ENCODE assay signal across 27 cellular contexts in the genomic region with DNA sequence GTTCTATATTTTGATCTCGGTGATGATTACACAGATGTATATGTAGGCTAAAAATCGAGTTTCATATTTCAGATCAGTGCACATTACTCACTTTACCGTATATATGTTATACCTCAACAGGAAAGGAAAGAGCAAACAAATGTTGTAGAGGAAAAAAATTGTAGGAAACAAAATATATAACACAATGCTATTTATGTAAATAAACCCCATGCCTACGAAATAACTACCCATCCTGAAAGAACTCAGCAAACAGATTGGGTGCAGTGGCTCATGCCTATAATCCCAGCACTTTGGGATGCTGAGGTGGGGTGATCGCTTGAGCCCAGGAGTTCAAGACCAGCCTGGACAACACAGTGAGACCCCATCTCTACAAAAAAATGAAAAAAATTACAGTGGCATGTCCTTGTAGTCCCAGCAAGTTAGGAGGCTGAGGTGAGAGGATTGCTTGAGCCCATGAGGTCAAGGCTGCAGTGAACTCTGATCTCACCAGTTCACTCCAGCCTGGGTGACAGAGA. TPM values are rescaled to one million over a fixed set of nuclear protein-coding genes. Genes with fewer than 3 reads are reported as not detected.
"Had no signal": no experiment of that assay in that cellular context is flagged by ENCODE, and none has a peak within 500 bp of the region (broad histone marks: within the 10 kb centered on the region; RNA-seq: fewer than 3 reads in every experiment).

No MANE protein-coding gene starts in this region.

- H3K4me3 Mint-ChIP-seq: mesothelial cell of epicardium; naive B cell; natural killer cell; stimulated activated naive B cell treated with anti-CD40 and anti-IgM and Interleukin-4, amounts not matched to agents 10 μg/mL and 1 μg/mL and 100 μg/mL, for 72 hours had no signal

- H3K79me2 ChIP-seq: hepatocyte had no signal

- H3K9me3 Mint-ChIP-seq: mesothelial cell of epicardium; natural killer cell; stimulated activated naive B cell treated with anti-CD40 and anti-IgM and Interleukin-4, amounts not matched to agents 10 μg/mL and 1 μg/mL and 100 μg/mL, for 72 hours had no signal

- ATAC-seq: natural killer cell; sciatic nerve; stimulated activated naive B cell treated with anti-CD40 and anti-IgM and Interleukin-4, amounts not matched to agents 10 μg/mL and 1 μg/mL and 100 μg/mL, for 72 hours; stimulated activated naive CD8-positive, alpha-beta T cell treated with anti-CD3 and anti-CD28 coated beads, Interleukin-15, Interleukin-2, amounts not matched to agents 100 U/mL and 50 U/mL, for 24 hours; upper lobe of right lung had no signal

- H3K36me3 Mint-ChIP-seq: mesothelial cell of epicardium; naive B cell; natural killer cell; stimulated activated naive B cell treated with anti-CD40 and anti-IgM and Interleukin-4, amounts not matched to agents 10 μg/mL and 1 μg/mL and 100 μg/mL, for 72 hours had no signal

- H3K27ac Mint-ChIP-seq: mesothelial cell of epicardium; natural killer cell; progenitor cell of endocrine pancreas; stimulated activated naive B cell treated with anti-CD40 and anti-IgM and Interleukin-4, amounts not matched to agents 10 μg/mL and 1 μg/mL and 100 μg/mL, for 72 hours had no signal

- H3K36me3 ChIP-seq: left ventricle myocardium inferior, neutrophil, right atrium auricular region, stomach, suprapubic skin, thoracic aorta, tibial artery, upper lobe of right lung had no signal

- H3K27ac ChIP-seq: hepatocyte, left ventricle myocardium inferior, neutrophil, right atrium auricular region, skin epidermis, stomach, suprapubic skin, thoracic aorta, tibial artery, upper lobe of right lung had no signal

- DNase-seq: islet precursor cell; left ventricle myocardium inferior; mesendoderm; naive B cell; natural killer cell; occipital lobe; stimulated activated CD4-positive, alpha-beta T cell treated with anti-CD3 and anti-CD28 coated beads, Interleukin-12 subunit alpha, Interleukin-12 subunit beta, amount 100 ng/mL, for 4 hours; stimulated activated CD4-positive, alpha-beta T cell treated with anti-CD3 and anti-CD28 coated beads, Interleukin-15, amount 100 ng/mL, for 24 hours; stimulated activated CD4-positive, alpha-beta T cell treated with anti-CD3 and anti-CD28 coated beads, Interleukin-2, amount 100 ng/mL, for 24 hours; stimulated activated CD4-positive, alpha-beta T cell treated with anti-CD3 and anti-CD28 coated beads, Interleukin-4, amount 100 ng/mL, for 1 hour; stimulated activated naive B cell treated with anti-CD40 and anti-IgM and Interleukin-4, amounts not matched to agents 10 μg/mL and 1 μg/mL and 100 μg/mL, for 72 hours; stimulated activated naive CD8-positive, alpha-beta T cell treated with anti-CD3 and anti-CD28 coated beads, Interleukin-15, Interleukin-2, amounts not matched to agents 100 U/mL and 50 U/mL, for 24 hours; stomach; tibial artery; trophoblast cell; upper lobe of right lung had no signal

- H3K27me3 ChIP-seq: hepatocyte, right atrium auricular region, suprapubic skin, upper lobe of right lung had no signal

- H2AFZ ChIP-seq: hepatocyte had no signal

- H3K4me3 ChIP-seq: hepatocyte, left ventricle myocardium inferior, lung, right atrium auricular region, skin epidermis, stomach, suprapubic skin, thoracic aorta, tibial artery, upper lobe of right lung had no signal

- H3K4me1 ChIP-seq: right atrium auricular region, tibial artery had no signal

- H3K9me3 ChIP-seq: left ventricle myocardium inferior, neutrophil, right atrium auricular region, stomach, suprapubic skin, thoracic aorta, tibial artery, upper lobe of right lung had no signal

- H3K4me2 ChIP-seq: hepatocyte had no signal

RNA-seq across cellular contexts. Expression of gene ETV4, which starts 18.0 kb away (rescaled TPM):
- total RNA-seq: mononuclear cell, natural killer cell had no signal
